11 cellular contexts compared by ENCODE assay signal in genomic region chr17:6069611-6070279, GRCh38. TPM values are rescaled to one million over a fixed set of nuclear protein-coding genes. Genes with fewer than 3 reads are reported as not detected.
DNase-seq lines count a peak whose midpoint lies in the region; ATAC-seq and TF ChIP-seq lines count a peak whose summit lies in the region.
"Had no signal": no experiment of that assay in that cellular context is flagged by ENCODE, and none has a peak within 500 bp of the region (broad histone marks: within the 10 kb centered on the region; RNA-seq: fewer than 3 reads in every experiment).

No MANE protein-coding gene starts in this region.

- DNase-seq in HAP-1 (ENCODE audit: low spot score in 2 of 2) = no peak
- no peak for DNase-seq in activated B cell treated with CpG ODN at 0.5 μM for 24 hours
- no peak for DNase-seq in heart right ventricle
- no peak for DNase-seq in trophoblast cell
- DNase-seq in mesenteric fat pad (ENCODE audit: low spot score) = no peak
- no peak for DNase-seq in T1000 (lab: John Stamatoyannopoulos, UW)
- DNase-seq in DMS79 treated with DMSO at 0.1 percent for 48 hours (lab: John Stamatoyannopoulos, UW) = no peak

- ATAC-seq in activated B cell treated with CpG ODN at 0.5 μM for 24 hours (ENCODE audit: low read depth) = no peak
- peak; percentile 13 to 42 (median 26) for ATAC-seq in heart right ventricle
- no peak for ATAC-seq in HG03565 (IDR thresholded peaks at IDR 0.05; ENCODE audit: unreplicated experiment)

- H4K12ac ChIP-seq in trophoblast cell (ENCODE audit: low read depth, low read length) = no peak overlapping the region

- no peaks in the 10 kb centered on the region for H3K36me3 Mint-ChIP-seq in activated B cell treated with CpG ODN at 0.5 μM for 24 hours (ENCODE audit: low read depth)

- H2BK120ac ChIP-seq in trophoblast cell (ENCODE audit: insufficient read depth, low read length, poor library complexity) = no peak overlapping the region

- H3K18ac ChIP-seq in trophoblast cell (ENCODE audit: low read length) = no peak overlapping the region

- H3K4me2 ChIP-seq in trophoblast cell (ENCODE audit: low read length) = peak overlapping the region; percentile 50

- H3K9me3 ChIP-seq in HAP-1 (no peaks in the 10 kb centered on the region), heart right ventricle (no peaks in the 10 kb centered on the region), trophoblast cell (ENCODE audit: insufficient read depth, low read depth, low read length) (no peaks in the 10 kb centered on the region)

- TF ChIP-seq CTCF in activated B cell treated with CpG ODN at 0.5 μM for 24 hours (IDR thresholded peaks at IDR 0.05) = no peak
- no peak for TF ChIP-seq CTCF in heart right ventricle (IDR thresholded peaks at IDR 0.05)

- H3K79me2 ChIP-seq in trophoblast cell (ENCODE audit: control insufficient read depth, insufficient read depth, low read length, poor library complexity) = no peaks in the 10 kb centered on the region

- H3K9ac ChIP-seq in trophoblast cell (ENCODE audit: low read length) = no peak overlapping the region

- H2AFZ ChIP-seq in trophoblast cell (ENCODE audit: insufficient read depth, low read length, poor library complexity) = no peak overlapping the region

- no peaks in the 10 kb centered on the region for H3K36me3 ChIP-seq in HAP-1 (replicated peaks)
- no peaks in the 10 kb centered on the region for H3K36me3 ChIP-seq in heart right ventricle
- no peaks in the 10 kb centered on the region for H3K36me3 ChIP-seq in trophoblast cell (ENCODE audit: control insufficient read depth in 1 of 2, insufficient read depth in 2 of 2, low read length in 2 of 2)

- no peak overlapping the region for H2AK5ac ChIP-seq in trophoblast cell (ENCODE audit: low read length)

- in situ Hi-C loops in HAP-1 (cut with MboI; ENCODE audit: low sequenced_read_pairs) = no loop called here

- no peak overlapping the region for H2BK12ac ChIP-seq in trophoblast cell (ENCODE audit: low read length)

- peaks cover 14% of the 10 kb centered on the region for H3K4me1 Mint-ChIP-seq in activated B cell treated with CpG ODN at 0.5 μM for 24 hours

- H3K23ac ChIP-seq in trophoblast cell (ENCODE audit: low read length) = no peak overlapping the region

- no peak overlapping the region for H2BK5ac ChIP-seq in trophoblast cell (ENCODE audit: low read depth, low read length, poor library complexity)

- POLR2A ChIA-PET in activated B cell treated with CpG ODN at 0.5 μM for 24 hours (lab: Charles Lee) = no interaction called here

- no peak overlapping the region for H3K27ac Mint-ChIP-seq in activated B cell treated with CpG ODN at 0.5 μM for 24 hours

- H3K27me3 Mint-ChIP-seq in activated B cell treated with CpG ODN at 0.5 μM for 24 hours = peaks cover 51% of the 10 kb centered on the region

- H3K27ac ChIP-seq in heart right ventricle (no peak overlapping the region), trophoblast cell (ENCODE audit: low read depth, low read length) (no peak overlapping the region)
- H3K27ac ChIP-seq: epithelial cell of prostate, HL-60 had no signal

- H3K4ac ChIP-seq in trophoblast cell (ENCODE audit: low read depth, low read length) = no peak overlapping the region

- peak overlapping the region; percentile 71 for H3K4me3 Mint-ChIP-seq in activated B cell treated with CpG ODN at 0.5 μM for 24 hours

- H3K4me1 ChIP-seq in HAP-1 (peaks cover 4% of the 10 kb centered on the region; the same call in 1 of the 2 replicates), heart right ventricle (peaks cover 0 to 12% (median 7%) of the 10 kb centered on the region in 9 donors), trophoblast cell (ENCODE audit: control insufficient read depth in 1 of 2, insufficient read depth in 2 of 2, low read length in 2 of 2) (peaks cover 0 to 7% of the 10 kb centered on the region in 2 experiments)

- no peak overlapping the region for H4K8ac ChIP-seq in trophoblast cell (ENCODE audit: low read depth, low read length)

- H3K14ac ChIP-seq in trophoblast cell (ENCODE audit: low read length) = no peak overlapping the region

- no peak overlapping the region for H4K91ac ChIP-seq in trophoblast cell (ENCODE audit: low read depth, low read length)

- H3K27me3 ChIP-seq in HAP-1 (ENCODE audit: low read depth) (peaks cover 7% of the 10 kb centered on the region; the same call in 1 of the 2 replicates), heart right ventricle (peaks cover 0 to 52% (median 32%) of the 10 kb centered on the region in 7 donors), trophoblast cell (ENCODE audit: insufficient read depth, low read length) (peaks cover 15% of the 10 kb centered on the region)

- H3K79me1 ChIP-seq in trophoblast cell (ENCODE audit: low read length) = no peaks in the 10 kb centered on the region

- WGBS in heart right ventricle, 2 donors = 9 to 19% methylated on average over 23 to 38 of the region's 38 CpGs
- no CpG with 5 or more reads among the region's 38 CpGs for WGBS in trophoblast cell (ENCODE audit: extremely low coverage, insufficient coverage, insufficient read length)

- H3K9me3 Mint-ChIP-seq in activated B cell treated with CpG ODN at 0.5 μM for 24 hours = no peaks in the 10 kb centered on the region

- CTCF ChIA-PET in activated B cell treated with CpG ODN at 0.5 μM for 24 hours (lab: Charles Lee) = no interaction called here

- intact Hi-C loops in activated B cell treated with CpG ODN at 0.5 μM for 24 hours (cut with micrococcal nuclease) = no loop called here
- intact Hi-C loops in heart right ventricle (cut with DNase I) = loop anchor here in 4 of 10 donors (10.0 kb wide), 4 partner anchors 335 to 485 kb away; partner anchors contain the start of gene NLRP1 (in 1 of the 4)

- H3K4me3 ChIP-seq in HAP-1 = peak overlapping the region; percentile 21
- H3K4me3 ChIP-seq in heart right ventricle = peak overlapping the region in 9 of 10 donors; percentile 30 to 72 (median 37)
- no peak overlapping the region for H3K4me3 ChIP-seq in trophoblast cell (ENCODE audit: low read depth, low read length)

RNA-seq across cellular contexts. Expression of gene WSCD1, which starts 0.4 kb away (rescaled TPM):
- total RNA-seq in activated B cell treated with CpG ODN at 0.5 μM for 24 hours (not detected in 2 replicates), heart right ventricle (10 to 100 TPM in 1 of 10 donors, 1 to 10 TPM in 9; 3.4 to 13.8 (median 4.2) TPM), mesenteric fat pad (3.9 TPM)
- polyA plus RNA-seq in heart right ventricle = 1 to 10 TPM; 2.5 to 3.9 TPM
- 0.12 and 0.23 TPM in 2 replicates for polyA plus RNA-seq in trophoblast cell (2013)
- total RNA-seq: T-helper 1 cell treated with Interleukin-12 subunit alpha and Interleukin-12 subunit beta and Interleukin-4 antibody, amounts not matched to agents 30 ng/mL and 1 ng/mL, for 36 hours had no signal

Comparison
In these comparisons a context has a peak if more than half of its experiments do, and no peak if none do; other contexts are left out.
1. ATAC-seq: peak in heart right ventricle (8 of 8); none in activated B cell treated with CpG ODN at 0.5 μM for 24 hours (single experiment) and HG03565 (single experiment).